In the genomic region with DNA sequence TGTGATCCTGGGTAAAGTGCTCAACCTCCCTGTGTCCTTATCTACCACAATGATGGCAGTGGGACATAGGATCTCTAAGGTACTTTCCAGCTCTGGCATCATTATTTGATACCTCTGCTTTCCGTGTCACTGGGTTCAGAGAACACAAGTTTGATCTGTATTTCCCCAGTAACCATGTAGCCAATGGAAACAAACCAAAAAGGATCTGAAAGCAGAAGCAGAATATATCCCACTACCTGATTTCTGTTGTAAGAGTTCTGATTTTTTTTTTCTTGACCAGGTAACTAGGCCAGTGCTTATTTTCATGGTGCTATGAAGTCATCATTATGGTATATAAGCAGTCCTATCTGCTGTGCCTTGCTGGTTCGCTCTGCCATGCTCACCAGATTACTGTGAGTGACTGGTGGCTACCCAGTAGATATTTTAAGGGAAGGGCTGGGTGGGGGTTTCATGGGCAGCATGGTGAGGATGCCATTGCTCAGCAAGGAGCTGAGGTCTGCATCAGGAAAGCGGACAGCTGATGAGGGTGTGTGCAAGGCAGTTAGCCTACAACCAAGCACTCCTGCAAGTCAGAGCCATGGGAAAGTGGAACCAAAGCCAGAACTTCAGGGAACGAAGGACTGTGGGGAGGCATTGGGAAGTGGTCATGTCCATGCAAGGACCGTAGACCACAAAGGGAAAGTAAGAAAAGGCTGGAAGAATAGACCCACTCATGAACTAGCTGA, we compare ENCODE assay signal across 13 cellular contexts.
DNase-seq lines count a peak whose midpoint lies in the region; ATAC-seq lines count a peak whose summit lies in the region.
"Had no signal": no experiment of that assay in that cellular context is flagged by ENCODE, and none has a peak within 500 bp of the region (broad histone marks: within the 10 kb centered on the region; RNA-seq: fewer than 3 reads in every experiment).

No MANE protein-coding gene starts in this region.

- H2BK15ac ChIP-seq in mesendoderm (replicated peaks; ENCODE audit: low read depth), result no peak overlapping the region

- no peak overlapping the region for H4K8ac ChIP-seq in mesendoderm (ENCODE audit: low read depth, low read length)

- H3K4ac ChIP-seq in mesendoderm (ENCODE audit: low read depth, low read length), result no peak overlapping the region

- no peak overlapping the region for H2AK5ac ChIP-seq in mesendoderm (ENCODE audit: low read length)

- H3K18ac ChIP-seq in mesendoderm (ENCODE audit: low read length), result no peak overlapping the region

- H3K27ac ChIP-seq in mesendoderm (ENCODE audit: low read depth, low read length), result no peak overlapping the region
- H3K27ac ChIP-seq: epithelial cell of prostate, SJCRH30 had no signal

- no peak overlapping the region for H3K4me2 ChIP-seq in mesendoderm (ENCODE audit: low read length)

- peak; percentile 72 for ATAC-seq in GM18502 (IDR thresholded peaks at IDR 0.05; ENCODE audit: poor library complexity, unreplicated experiment)
- peak; percentile 40 for ATAC-seq in GM21526 (IDR thresholded peaks at IDR 0.05; ENCODE audit: low FRiP score, unreplicated experiment)
- ATAC-seq in HG03159 (IDR thresholded peaks at IDR 0.05; ENCODE audit: unreplicated experiment), result peak; percentile 66

- H3K9ac ChIP-seq in mesendoderm (ENCODE audit: low read length), result no peak overlapping the region

- WGBS in mesendoderm (ENCODE audit: extremely low coverage, insufficient coverage, low lambda C conversion rate), result no CpG with 5 or more reads among the region's 5 CpGs

- H3K79me2 ChIP-seq in mesendoderm (ENCODE audit: control insufficient read depth, insufficient read depth, low read length), result no peaks in the 10 kb centered on the region

- H3K56ac ChIP-seq in mesendoderm (ENCODE audit: low read length), result no peak overlapping the region

- no peak overlapping the region for H2BK5ac ChIP-seq in mesendoderm (ENCODE audit: low read length)

- no peak overlapping the region for H2BK120ac ChIP-seq in mesendoderm (ENCODE audit: low read depth, low read length)

- H3K36me3 ChIP-seq in mesendoderm (ENCODE audit: control insufficient read depth, insufficient read depth, low read length), result no peaks in the 10 kb centered on the region
- H3K36me3 ChIP-seq: SJCRH30 had no signal

- DNase-seq in germinal center (ENCODE audit: low spot score), result peak; percentile 24
- no peak for DNase-seq in mesendoderm
- no peak for DNase-seq in NCI-H146 treated with DMSO at 0.1 percent for 48 hours (lab: John Stamatoyannopoulos, UW; ENCODE audit: unreplicated experiment)
- no peak for DNase-seq in GF-D8 (lab: John Stamatoyannopoulos, UW)
- no peak for DNase-seq in GOT3 (lab: John Stamatoyannopoulos, UW)
- DNase-seq: HFFc6; kidney glomerular epithelial cell; SJCRH30; stimulated activated CD4-positive, alpha-beta T cell treated with anti-CD3 and anti-CD28 coated beads, Interleukin-2, amount 100 ng/mL, for 24 hours had no signal

- H3K4me3 ChIP-seq in mesendoderm (ENCODE audit: low read length), result no peak overlapping the region
- H3K4me3 ChIP-seq: SJCRH30 had no signal

- H3K27me3 ChIP-seq in mesendoderm (ENCODE audit: insufficient read depth, low read length, poor library complexity), result no peaks in the 10 kb centered on the region
- H3K27me3 ChIP-seq: SJCRH30 had no signal

- H3K4me1 ChIP-seq in mesendoderm (ENCODE audit: control insufficient read depth, low read depth, low read length), result no peaks in the 10 kb centered on the region
- H3K4me1 ChIP-seq: SJCRH30 had no signal

- H3K23ac ChIP-seq in mesendoderm (ENCODE audit: low read length), result no peak overlapping the region

- H4K5ac ChIP-seq in mesendoderm (ENCODE audit: low read length), result no peak overlapping the region

- no peaks in the 10 kb centered on the region for H3K79me1 ChIP-seq in mesendoderm (ENCODE audit: low read length)
